ENCODE assay signal across 14 cellular contexts in the genomic region with DNA sequence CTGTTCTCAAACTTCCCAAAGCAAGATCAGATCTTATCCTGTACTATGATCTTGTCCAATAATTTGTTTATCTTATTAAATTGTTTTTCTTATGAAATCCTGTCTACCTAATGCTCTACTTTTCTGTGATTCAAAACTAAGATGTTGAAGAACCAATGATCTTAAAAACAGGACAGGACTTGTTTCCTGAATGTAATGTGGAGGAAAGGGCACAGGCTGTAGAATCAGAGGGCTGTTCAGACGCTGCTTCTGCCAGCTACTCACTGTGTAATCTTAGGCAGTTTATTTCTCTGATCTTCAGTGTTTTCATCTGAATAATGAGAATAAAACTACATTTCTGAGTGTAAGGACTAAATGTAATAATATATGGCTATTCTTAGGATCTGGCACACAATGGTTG. TPM values are rescaled to one million over a fixed set of nuclear protein-coding genes. Genes with fewer than 3 reads are reported as not detected.
DNase-seq lines count a peak whose midpoint lies in the region; ATAC-seq and TF ChIP-seq lines count a peak whose summit lies in the region.
"Had no signal": no experiment of that assay in that cellular context is flagged by ENCODE, and none has a peak within 500 bp of the region (broad histone marks: within the 10 kb centered on the region; RNA-seq: fewer than 3 reads in every experiment).

No MANE protein-coding gene starts in this region.

- ATAC-seq in RWPE2 (ENCODE audit: low read depth): peak; percentile 73
- ATAC-seq in foreskin keratinocyte: peak; percentile 39
- peak; percentile 70 for ATAC-seq in left lobe of liver

- H3K36me3 ChIP-seq in RWPE2 (ENCODE audit: low read depth): no peaks in the 10 kb centered on the region
- H3K36me3 ChIP-seq: BLaER1 treated with 17β-estradiol and CSF1 and Interleukin-3, amounts not matched to agents 10 nM and 100 nM; HAP-1 had no signal

- DNase-seq in HPDE6-E6E7 (ENCODE audit: extremely low spot score) (peak; percentile 14), RWPE2 (ENCODE audit: low spot score) (no peak), foreskin keratinocyte (peak; percentile 22 to 61), left lobe of liver (ENCODE audit: low spot score) (no peak), COLO829 (ENCODE audit: low spot score) (no peak), DMS 273 treated with DMSO at 0.1 percent for 48 hours (lab: John Stamatoyannopoulos, UW) (no peak), posterior cingulate gyrus (no peak), DMS53 treated with DMSO at 0.1 percent for 48 hours (lab: John Stamatoyannopoulos, UW; ENCODE audit: unreplicated experiment) (no peak)
- DNase-seq: ACHN; CD4-positive, CD25-positive, alpha-beta regulatory T cell; GF-D8 had no signal

- intact Hi-C loops in posterior cingulate gyrus (cut with DNase I): no loop called here

- no peak for TF ChIP-seq CTCF in RWPE2 (IDR thresholded peaks at IDR 0.05; ENCODE audit: poor library complexity, severe bottlenecking)
- no peak for TF ChIP-seq CTCF in foreskin keratinocyte (conservative IDR thresholded peaks at IDR 0.05)

- H3K27me3 ChIP-seq in RWPE2 (ENCODE audit: insufficient read depth, poor library complexity, severe bottlenecking) (no peaks in the 10 kb centered on the region), foreskin keratinocyte (no peaks in the 10 kb centered on the region)
- H3K27me3 ChIP-seq: BLaER1 treated with 17β-estradiol and CSF1 and Interleukin-3, amounts not matched to agents 10 nM and 100 nM had no signal

- no peaks in the 10 kb centered on the region for H3K9me3 ChIP-seq in RWPE2 (ENCODE audit: severe bottlenecking)
- H3K9me3 ChIP-seq: BLaER1 treated with 17β-estradiol and CSF1 and Interleukin-3, amounts not matched to agents 10 nM and 100 nM; HAP-1 had no signal

- peaks cover 11% of the 10 kb centered on the region for H3K4me1 ChIP-seq in RWPE2 (ENCODE audit: insufficient read depth, poor library complexity, severe bottlenecking)
- no peaks in the 10 kb centered on the region for H3K4me1 ChIP-seq in foreskin keratinocyte
- H3K4me1 ChIP-seq: HAP-1 had no signal

- H3K27ac ChIP-seq in RWPE2 (ENCODE audit: poor library complexity, severe bottlenecking) (no peak overlapping the region), foreskin keratinocyte (no peak overlapping the region)

- no peak overlapping the region for H3K4me3 ChIP-seq in RWPE2 (ENCODE audit: severe bottlenecking)
- H3K4me3 ChIP-seq: BLaER1 treated with 17β-estradiol and CSF1 and Interleukin-3, amounts not matched to agents 10 nM and 100 nM; HAP-1 had no signal

RNA-seq across cellular contexts. Expression of a gene that starts 20.1 kb away (rescaled TPM):
- total RNA-seq in foreskin keratinocyte: 14.1 and 15.0 TPM in 2 replicates
- polyA plus RNA-seq in foreskin keratinocyte: 5.2 and 5.8 TPM in 2 replicates
- 9.9 TPM for total RNA-seq in left lobe of liver

RNA-seq across cellular contexts. Expression of a gene that starts 38.6 kb away (rescaled TPM):
- not detected in 2 replicates for total RNA-seq in foreskin keratinocyte
- 0.01 TPM in 1 of 2 replicates, not detected in the other for polyA plus RNA-seq in foreskin keratinocyte
- total RNA-seq in left lobe of liver: not detected
- total RNA-seq: A172; CD4-positive, CD25-positive, alpha-beta regulatory T cell had no signal
- polyA plus RNA-seq: CD4-positive, CD25-positive, alpha-beta regulatory T cell had no signal

Comparison
In these comparisons a context has a peak if more than half of its experiments do, and no peak if none do; other contexts are left out.
1. DNase-seq: peak in HPDE6-E6E7 (single experiment) and foreskin keratinocyte (2 of 2); none in RWPE2 (single experiment), left lobe of liver (single experiment), COLO829 (single experiment), DMS 273 treated with DMSO at 0.1 percent for 48 hours (single experiment), posterior cingulate gyrus (0 of 10) and DMS53 treated with DMSO at 0.1 percent for 48 hours (single experiment).
2. Peak in every context shown above with its lines, with median percentiles within 50 percentile points of each other: ATAC-seq.